Comparison of ENCODE assay signal across 9 cellular contexts in the genomic region with DNA sequence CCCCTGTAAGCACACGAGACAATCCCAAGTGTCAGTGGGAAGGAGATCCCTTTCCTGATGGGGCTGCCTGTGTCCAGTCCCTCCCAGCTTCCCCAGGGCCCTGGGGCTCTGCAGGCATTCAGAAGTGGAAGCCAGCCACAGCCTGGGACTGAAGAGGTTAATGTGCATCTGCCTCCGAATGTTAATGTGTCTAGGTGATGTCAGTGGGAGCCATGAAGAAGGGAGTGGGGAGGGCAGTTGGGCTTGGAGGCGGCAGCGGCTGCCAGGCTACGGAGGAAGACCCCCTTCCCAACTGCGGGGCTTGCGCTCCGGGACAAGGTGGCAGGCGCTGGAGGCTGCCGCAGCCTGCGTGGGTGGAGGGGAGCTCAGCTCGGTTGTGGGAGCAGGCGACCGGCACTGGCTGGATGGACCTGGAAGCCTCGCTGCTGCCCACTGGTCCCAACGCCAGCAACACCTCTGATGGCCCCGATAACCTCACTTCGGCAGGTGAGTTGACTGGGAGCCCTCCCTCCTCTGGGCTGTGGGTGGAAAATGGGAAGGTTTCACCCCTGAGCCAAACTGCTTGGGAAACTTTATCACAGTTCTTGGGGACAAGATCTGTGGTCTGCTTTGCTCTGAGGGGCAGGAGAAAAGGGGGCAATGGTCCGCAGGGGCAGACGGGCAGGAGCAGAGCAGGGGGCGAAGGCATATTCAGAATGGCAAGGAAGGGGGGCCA. TPM values are rescaled to one million over a fixed set of nuclear protein-coding genes. Genes with fewer than 3 reads are reported as not detected.
DNase-seq lines count a peak whose midpoint lies in the region; ATAC-seq, FAIRE-seq and TF ChIP-seq lines count a peak whose summit lies in the region.
"Had no signal": no experiment of that assay in that cellular context is flagged by ENCODE, and none has a peak within 500 bp of the region (broad histone marks: within the 10 kb centered on the region; RNA-seq: fewer than 3 reads in every experiment).

A gene with protein sequence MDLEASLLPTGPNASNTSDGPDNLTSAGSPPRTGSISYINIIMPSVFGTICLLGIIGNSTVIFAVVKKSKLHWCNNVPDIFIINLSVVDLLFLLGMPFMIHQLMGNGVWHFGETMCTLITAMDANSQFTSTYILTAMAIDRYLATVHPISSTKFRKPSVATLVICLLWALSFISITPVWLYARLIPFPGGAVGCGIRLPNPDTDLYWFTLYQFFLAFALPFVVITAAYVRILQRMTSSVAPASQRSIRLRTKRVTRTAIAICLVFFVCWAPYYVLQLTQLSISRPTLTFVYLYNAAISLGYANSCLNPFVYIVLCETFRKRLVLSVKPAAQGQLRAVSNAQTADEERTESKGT (plus strand): TSS at position 236 of the 715 bp plus-strand sequence. CDS start 169 bp downstream, at position 405.

- 8% methylated on average over 16 of the region's 21 CpGs for WGBS in K562 (ENCODE audit: insufficient coverage, low coverage, missing lambda C conversion rate)

- TF ChIP-seq CTCF in HFFc6 (IDR thresholded peaks at IDR 0.05) (no peak), K562 (IDR thresholded peaks at IDR 0.05 in 2 of 3, conservative IDR thresholded peaks at IDR 0.05 in 1 of 3; ENCODE audit: insufficient read depth in 2 of 3, low read depth in 1 of 3, low read length in 3 of 3) (no peak), kidney epithelial cell (IDR thresholded peaks at IDR 0.05; ENCODE audit: insufficient read depth, low read length, poor library complexity, severe bottlenecking) (no peak)

- no peak for TF ChIP-seq POLR2A in K562 (conservative IDR thresholded peaks at IDR 0.05)

- no peaks in the 10 kb centered on the region for H3K9me1 ChIP-seq in K562 (ENCODE audit: control insufficient read depth, insufficient read depth, low read length)

- H3K36me3 Mint-ChIP-seq in HFFc6 (ENCODE audit: low read depth) = no peaks in the 10 kb centered on the region
- no peaks in the 10 kb centered on the region for H3K36me3 Mint-ChIP-seq in stimulated activated effector memory CD8-positive, alpha-beta T cell treated with anti-CD3 and anti-CD28 coated beads, Interleukin-12 subunit alpha, Interleukin-12 subunit beta, amount 100 ng/mL, for 72 hours
- H3K36me3 Mint-ChIP-seq in activated CD8-positive, alpha-beta memory T cell treated with anti-CD3 and anti-CD28 coated beads, Interleukin-2, amount 10 ng/mL, durations not matched to agents 7 days and 5 days = no peaks in the 10 kb centered on the region

- no TSS peak for BruUV-seq in K562 (replicated peaks; lab: Mats Ljungman, UMichigan)

- H3K36me3 ChIP-seq in K562 (ENCODE audit: control insufficient read depth, insufficient read depth, low read length) (no peaks in the 10 kb centered on the region), kidney epithelial cell (ENCODE audit: control insufficient read depth, insufficient read depth, low read length) (no peaks in the 10 kb centered on the region)

- H3K4me2 ChIP-seq in K562 (ENCODE audit: insufficient read depth, low read length) = 0 out of 2 replicates have a peak within 1 kb of the TSS, but pooled peaks have one; percentile 12

- peak within 1 kb of the TSS in 1 of 2 experiments; percentile 45; a peak in 1 of 4 replicates for H3K9ac ChIP-seq in K562 (ENCODE audit: insufficient read depth in 1 of 2, low read depth in 2 of 2, low read length in 2 of 2)

- H3K9me3 Mint-ChIP-seq in HFFc6 = no peaks in the 10 kb centered on the region
- H3K9me3 Mint-ChIP-seq in stimulated activated effector memory CD8-positive, alpha-beta T cell treated with anti-CD3 and anti-CD28 coated beads, Interleukin-12 subunit alpha, Interleukin-12 subunit beta, amount 100 ng/mL, for 72 hours = no peaks in the 10 kb centered on the region
- no peaks in the 10 kb centered on the region for H3K9me3 Mint-ChIP-seq in activated CD8-positive, alpha-beta memory T cell treated with anti-CD3 and anti-CD28 coated beads, Interleukin-2, amount 10 ng/mL, durations not matched to agents 7 days and 5 days (ENCODE audit: low read depth)

- CTCF ChIA-PET in K562 (lab: Yijun Ruan, JAX; ENCODE audit: low intra/inter-chr PET ratio) = no interaction called here
- CTCF ChIA-PET in activated CD8-positive, alpha-beta memory T cell treated with anti-CD3 and anti-CD28 coated beads, Interleukin-2, amount 10 ng/mL, durations not matched to agents 7 days and 5 days (lab: Charles Lee) = interaction anchor here (1.2 kb wide), 2 partner anchors 16 to 220 kb away, joined by 3 read pairs; no protein-coding TSS in a partner anchor

- no peak for ATAC-seq in K562
- no peak for ATAC-seq in stimulated activated effector memory CD8-positive, alpha-beta T cell treated with anti-CD3 and anti-CD28 coated beads, Interleukin-12 subunit alpha, Interleukin-12 subunit beta, amount 100 ng/mL, for 72 hours
- no peak for ATAC-seq in activated CD8-positive, alpha-beta memory T cell treated with anti-CD3 and anti-CD28 coated beads, Interleukin-2, amount 10 ng/mL, durations not matched to agents 7 days and 5 days

- no peaks in the 10 kb centered on the region for H4K20me1 ChIP-seq in K562 (replicated peaks; ENCODE audit: control insufficient read depth, insufficient read depth, low read length)

- POLR2A ChIA-PET in K562 (lab: Yijun Ruan, JAX) = no interaction called here

- H3K4me3 ChIP-seq in K562 = no peak within 1 kb of the TSS
- peak within 1 kb of the TSS; percentile 37 for H3K4me3 ChIP-seq in kidney epithelial cell (ENCODE audit: low read depth, low read length)

- in situ Hi-C loops in K562 (cut with MboI) = no loop called here

- H3K9me3 ChIP-seq in K562 (replicated peaks; ENCODE audit: control insufficient read depth, insufficient read depth, low read depth, low read length) = no peaks in the 10 kb centered on the region

- H3K27me3 Mint-ChIP-seq in HFFc6 (ENCODE audit: insufficient read depth) = peaks cover 2% of the 10 kb centered on the region; the same call in 1 of the 2 replicates
- H3K27me3 Mint-ChIP-seq in activated CD8-positive, alpha-beta memory T cell treated with anti-CD3 and anti-CD28 coated beads, Interleukin-2, amount 10 ng/mL, durations not matched to agents 7 days and 5 days = peaks cover 16% of the 10 kb centered on the region

- no peak within 1 kb of the TSS for H3K27ac ChIP-seq in K562 (ENCODE audit: extremely low read depth, low read depth, low read length)

- H3K4me1 ChIP-seq in K562 (replicated peaks in 1 of 2; ENCODE audit: control insufficient read depth in 2 of 2, insufficient read depth in 2 of 2, low read length in 2 of 2) = peaks cover 0 to 13% of the 10 kb centered on the region in 2 experiments; a peak in 3 of 5 replicates

- no peak within 1 kb of the TSS for H3K27ac Mint-ChIP-seq in HFFc6
- peak within 1 kb of the TSS; percentile 69 for H3K27ac Mint-ChIP-seq in stimulated activated effector memory CD8-positive, alpha-beta T cell treated with anti-CD3 and anti-CD28 coated beads, Interleukin-12 subunit alpha, Interleukin-12 subunit beta, amount 100 ng/mL, for 72 hours
- no peak within 1 kb of the TSS for H3K27ac Mint-ChIP-seq in activated CD8-positive, alpha-beta memory T cell treated with anti-CD3 and anti-CD28 coated beads, Interleukin-2, amount 10 ng/mL, durations not matched to agents 7 days and 5 days

- DNase-seq in HFFc6 (no peak), K562 (ENCODE audit: extremely low read depth in 1 of 4, low spot score in 3 of 4) (peak in 2 of 4 experiments; percentile 23 to 29), kidney epithelial cell (ENCODE audit: low read depth) (no peak), dermis blood vessel endothelial cell (no peak)
- DNase-seq in stimulated activated effector memory CD8-positive, alpha-beta T cell treated with anti-CD3 and anti-CD28 coated beads, Interleukin-12 subunit alpha, Interleukin-12 subunit beta, amount 100 ng/mL, for 72 hours (ENCODE audit: low spot score in 2 of 2) = no peak
- DNase-seq in activated CD8-positive, alpha-beta memory T cell treated with anti-CD3 and anti-CD28 coated beads, Interleukin-2, amount 10 ng/mL, durations not matched to agents 7 days and 5 days = no peak
- no peak for DNase-seq in stimulated activated CD4-positive, alpha-beta T cell treated with anti-CD3 and anti-CD28 coated beads, Interleukin-1b, Interleukin-23, amount 100 ng/mL, for 48 hours
- DNase-seq: activated CD4-positive, CD25-positive, alpha-beta regulatory T cell treated with anti-CD3 and anti-CD28 coated beads, Interleukin-2, amount 50 U/mL, for 72 hours; amniotic stem cell had no signal

- H2AFZ ChIP-seq in K562 (ENCODE audit: low read depth, low read length) = no peak within 1 kb of the TSS; the same call in 1 of the 2 replicates

- intact Hi-C loops in K562 (cut with micrococcal nuclease) = no loop called here

- TF ChIP-seq EP300 in K562 (IDR thresholded peaks at IDR 0.05; ENCODE audit: low read length) = no peak

- peaks cover 35% of the 10 kb centered on the region for H3K4me1 Mint-ChIP-seq in HFFc6 (ENCODE audit: low read depth)
- H3K4me1 Mint-ChIP-seq in stimulated activated effector memory CD8-positive, alpha-beta T cell treated with anti-CD3 and anti-CD28 coated beads, Interleukin-12 subunit alpha, Interleukin-12 subunit beta, amount 100 ng/mL, for 72 hours = peaks cover 41% of the 10 kb centered on the region
- H3K4me1 Mint-ChIP-seq in activated CD8-positive, alpha-beta memory T cell treated with anti-CD3 and anti-CD28 coated beads, Interleukin-2, amount 10 ng/mL, durations not matched to agents 7 days and 5 days = peaks cover 24% of the 10 kb centered on the region

- peak within 1 kb of the TSS; percentile 55; the same call in 1 of the 2 replicates for H3K4me3 Mint-ChIP-seq in HFFc6
- no peak within 1 kb of the TSS for H3K4me3 Mint-ChIP-seq in stimulated activated effector memory CD8-positive, alpha-beta T cell treated with anti-CD3 and anti-CD28 coated beads, Interleukin-12 subunit alpha, Interleukin-12 subunit beta, amount 100 ng/mL, for 72 hours
- no peak within 1 kb of the TSS for H3K4me3 Mint-ChIP-seq in activated CD8-positive, alpha-beta memory T cell treated with anti-CD3 and anti-CD28 coated beads, Interleukin-2, amount 10 ng/mL, durations not matched to agents 7 days and 5 days

- FAIRE-seq in K562 (lab: Jason Lieb, UNC) = no peak

- TF ChIP-seq RAD21 in K562 (CRISPR knock-in tag; conservative IDR thresholded peaks at IDR 0.05 in 1 of 2, IDR thresholded peaks at IDR 0.05 in 1 of 2) = no peak

- H3K79me2 ChIP-seq in K562 (ENCODE audit: control insufficient read depth, insufficient read depth, low read length) = no peaks in the 10 kb centered on the region

- H3K27me3 ChIP-seq in K562 (ENCODE audit: control insufficient read depth in 2 of 2, insufficient read depth in 2 of 2, low read length in 2 of 2) (peaks cover 6 to 35% of the 10 kb centered on the region in 2 experiments; a peak in 4 of 5 replicates), kidney epithelial cell (ENCODE audit: control insufficient read depth, insufficient read depth, low read length) (peaks cover 3% of the 10 kb centered on the region)

RNA-seq across cellular contexts. Expression of the gene that starts here (rescaled TPM):
- total RNA-seq in HFFc6 (2021; fragmentation: NEBNext Ultra II Directional; extraction: Animal tissue kit (Norgen Biotek cat#: 25700)) = under 1 TPM in 1 of 6 experiments, not detected in 5; 0.28 TPM
- 1.5 TPM in 1 of 2 replicates, not detected in the other for total RNA-seq in K562 (2011; cell fraction: chromatin; rRNA removed; ENCODE audit: low replicate concordance)
- total RNA-seq in K562 (2011; cell fraction: nucleolus; rRNA removed) = 0.26 and 1.2 TPM in 2 replicates
- total RNA-seq in K562 (2011; cell fraction: nucleoplasm; rRNA removed) = 0.22 TPM in 1 of 2 replicates, not detected in the other
- not detected in 2 replicates for total RNA-seq in K562 (2014; rRNA removed)
- not detected in 2 replicates for total RNA-seq in K562 (2014; rRNA removed; fragmentation: Illumina TruSeq; extraction: Trizol)
- total RNA-seq in K562 (2015; rRNA removed; fragmentation: Illumina TruSeq; extraction: Trizol) = not detected in 2 replicates
- total RNA-seq in K562 (2021) = not detected in 2 replicates
- 0.31 and 0.50 TPM in 2 replicates for polyA plus RNA-seq in K562 (2011; rRNA removed)
- polyA plus RNA-seq in K562 (2011; cell fraction: cytosol; rRNA removed) = 0.47 and 0.81 TPM in 2 replicates
- polyA plus RNA-seq in K562 (2011; cell fraction: nucleus; rRNA removed) = 0.25 and 0.57 TPM in 2 replicates
- 0.03 and 0.20 TPM in 2 replicates for polyA plus RNA-seq in K562 (2012)
- polyA plus RNA-seq in K562 (2014; fragmentation: Illumina TruSeq; extraction: Trizol) = not detected in 2 replicates
- under 1 TPM in 1 of 2 experiments, not detected in 1; 0.03 TPM for polyA plus RNA-seq in K562 (2014; fragmentation: Nextera tagmentation; extraction: Ambion mirVana)
- polyA plus RNA-seq in K562 (2014; rRNA removed) = not detected in 2 replicates
- 0.09 and 2.6 TPM in 2 replicates for polyA minus RNA-seq in K562 (2011; rRNA and poly(A)+ RNA removed)
- polyA minus RNA-seq in K562 (2011; cell fraction: cytosol; rRNA and poly(A)+ RNA removed) = 1.7 TPM in 1 of 2 replicates, not detected in the other
- polyA minus RNA-seq in K562 (2011; cell fraction: nucleus; rRNA and poly(A)+ RNA removed) = not detected in 2 replicates
- 0.63 and 1.7 TPM in 2 replicates for total RNA-seq in kidney epithelial cell
- not detected for total RNA-seq in activated CD8-positive, alpha-beta memory T cell treated with anti-CD3 and anti-CD28 coated beads, Interleukin-2, amount 10 ng/mL, durations not matched to agents 7 days and 5 days
- total RNA-seq in dermis blood vessel endothelial cell = 0.09 TPM in 1 of 2 replicates, not detected in the other
